ENCODE assay signal across 1 cellular context in genomic region chr6:122789078-122789861, GRCh38.
TF ChIP-seq lines count a peak whose summit lies in the region.

A gene with protein sequence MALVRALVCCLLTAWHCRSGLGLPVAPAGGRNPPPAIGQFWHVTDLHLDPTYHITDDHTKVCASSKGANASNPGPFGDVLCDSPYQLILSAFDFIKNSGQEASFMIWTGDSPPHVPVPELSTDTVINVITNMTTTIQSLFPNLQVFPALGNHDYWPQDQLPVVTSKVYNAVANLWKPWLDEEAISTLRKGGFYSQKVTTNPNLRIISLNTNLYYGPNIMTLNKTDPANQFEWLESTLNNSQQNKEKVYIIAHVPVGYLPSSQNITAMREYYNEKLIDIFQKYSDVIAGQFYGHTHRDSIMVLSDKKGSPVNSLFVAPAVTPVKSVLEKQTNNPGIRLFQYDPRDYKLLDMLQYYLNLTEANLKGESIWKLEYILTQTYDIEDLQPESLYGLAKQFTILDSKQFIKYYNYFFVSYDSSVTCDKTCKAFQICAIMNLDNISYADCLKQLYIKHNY (plus strand): TSS chr6:122789258. CDS start chr6:122789347, 89 bp downstream.

TF ChIP-seq in K562, 482 proteins besides CTCF, POLR2A, EP300 and RAD21 (continued from another document):
- TF ChIP-seq CUX1 (CRISPR knock-in tag; IDR thresholded peaks at IDR 0.05): no peak
- no peak for TF ChIP-seq GATAD2B (IDR thresholded peaks at IDR 0.05; ENCODE audit: borderline replicate concordance)
- 0 out of 2 replicates have a peak, but pooled peaks have one; percentile 28 for TF ChIP-seq PHB (CRISPR knock-in tag; IDR thresholded peaks at IDR 0.05)
- TF ChIP-seq ARID1B (IDR thresholded peaks at IDR 0.05): no peak
- TF ChIP-seq MCM7 (IDR thresholded peaks at IDR 0.05): no peak
- TF ChIP-seq TRIM28 (IDR thresholded peaks at IDR 0.05): no peak
- TF ChIP-seq DLX4 (CRISPR knock-in tag; IDR thresholded peaks at IDR 0.05): no peak
- 0 out of 2 replicates have a peak, but pooled peaks have one; percentile 29 for TF ChIP-seq SUPT5H (IDR thresholded peaks at IDR 0.05)
- TF ChIP-seq, protein P1, sequence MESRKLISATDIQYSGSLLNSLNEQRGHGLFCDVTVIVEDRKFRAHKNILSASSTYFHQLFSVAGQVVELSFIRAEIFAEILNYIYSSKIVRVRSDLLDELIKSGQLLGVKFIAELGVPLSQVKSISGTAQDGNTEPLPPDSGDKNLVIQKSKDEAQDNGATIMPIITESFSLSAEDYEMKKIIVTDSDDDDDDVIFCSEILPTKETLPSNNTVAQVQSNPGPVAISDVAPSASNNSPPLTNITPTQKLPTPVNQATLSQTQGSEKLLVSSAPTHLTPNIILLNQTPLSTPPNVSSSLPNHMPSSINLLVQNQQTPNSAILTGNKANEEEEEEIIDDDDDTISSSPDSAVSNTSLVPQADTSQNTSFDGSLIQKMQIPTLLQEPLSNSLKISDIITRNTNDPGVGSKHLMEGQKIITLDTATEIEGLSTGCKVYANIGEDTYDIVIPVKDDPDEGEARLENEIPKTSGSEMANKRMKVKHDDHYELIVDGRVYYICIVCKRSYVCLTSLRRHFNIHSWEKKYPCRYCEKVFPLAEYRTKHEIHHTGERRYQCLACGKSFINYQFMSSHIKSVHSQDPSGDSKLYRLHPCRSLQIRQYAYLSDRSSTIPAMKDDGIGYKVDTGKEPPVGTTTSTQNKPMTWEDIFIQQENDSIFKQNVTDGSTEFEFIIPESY (CRISPR knock-in tag; IDR thresholded peaks at IDR 0.05): no peak
- no peak for TF ChIP-seq KHSRP (IDR thresholded peaks at IDR 0.05)
- peak; percentile 30 to 47; a peak in 3 of 4 replicates for TF ChIP-seq MAZ (CRISPR knock-in tag; conservative IDR thresholded peaks at IDR 0.05 in 1 of 2, IDR thresholded peaks at IDR 0.05 in 1 of 2)
- peak; percentile 86 to 89 for TF ChIP-seq NRF1 (conservative IDR thresholded peaks at IDR 0.05 in 1 of 2, IDR thresholded peaks at IDR 0.05 in 1 of 2)
- peak; percentile 73 for TF ChIP-seq RBFOX2 (IDR thresholded peaks at IDR 0.05; ENCODE audit: low read depth, low read length)
- no peak for TF ChIP-seq TCF7L2 (IDR thresholded peaks at IDR 0.05; ENCODE audit: low read depth, low read length)
- TF ChIP-seq, protein P2, sequence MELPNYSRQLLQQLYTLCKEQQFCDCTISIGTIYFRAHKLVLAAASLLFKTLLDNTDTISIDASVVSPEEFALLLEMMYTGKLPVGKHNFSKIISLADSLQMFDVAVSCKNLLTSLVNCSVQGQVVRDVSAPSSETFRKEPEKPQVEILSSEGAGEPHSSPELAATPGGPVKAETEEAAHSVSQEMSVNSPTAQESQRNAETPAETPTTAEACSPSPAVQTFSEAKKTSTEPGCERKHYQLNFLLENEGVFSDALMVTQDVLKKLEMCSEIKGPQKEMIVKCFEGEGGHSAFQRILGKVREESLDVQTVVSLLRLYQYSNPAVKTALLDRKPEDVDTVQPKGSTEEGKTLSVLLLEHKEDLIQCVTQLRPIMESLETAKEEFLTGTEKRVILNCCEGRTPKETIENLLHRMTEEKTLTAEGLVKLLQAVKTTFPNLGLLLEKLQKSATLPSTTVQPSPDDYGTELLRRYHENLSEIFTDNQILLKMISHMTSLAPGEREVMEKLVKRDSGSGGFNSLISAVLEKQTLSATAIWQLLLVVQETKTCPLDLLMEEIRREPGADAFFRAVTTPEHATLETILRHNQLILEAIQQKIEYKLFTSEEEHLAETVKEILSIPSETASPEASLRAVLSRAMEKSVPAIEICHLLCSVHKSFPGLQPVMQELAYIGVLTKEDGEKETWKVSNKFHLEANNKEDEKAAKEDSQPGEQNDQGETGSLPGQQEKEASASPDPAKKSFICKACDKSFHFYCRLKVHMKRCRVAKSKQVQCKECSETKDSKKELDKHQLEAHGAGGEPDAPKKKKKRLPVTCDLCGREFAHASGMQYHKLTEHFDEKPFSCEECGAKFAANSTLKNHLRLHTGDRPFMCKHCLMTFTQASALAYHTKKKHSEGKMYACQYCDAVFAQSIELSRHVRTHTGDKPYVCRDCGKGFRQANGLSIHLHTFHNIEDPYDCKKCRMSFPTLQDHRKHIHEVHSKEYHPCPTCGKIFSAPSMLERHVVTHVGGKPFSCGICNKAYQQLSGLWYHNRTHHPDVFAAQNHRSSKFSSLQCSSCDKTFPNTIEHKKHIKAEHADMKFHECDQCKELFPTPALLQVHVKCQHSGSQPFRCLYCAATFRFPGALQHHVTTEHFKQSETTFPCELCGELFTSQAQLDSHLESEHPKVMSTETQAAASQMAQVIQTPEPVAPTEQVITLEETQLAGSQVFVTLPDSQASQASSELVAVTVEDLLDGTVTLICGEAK (IDR thresholded peaks at IDR 0.05): peak; percentile 63; the same call in 1 of the 2 replicates
- TF ChIP-seq, protein P2 (CRISPR knock-in tag; IDR thresholded peaks at IDR 0.05): no peak
- TF ChIP-seq HDAC1 (IDR thresholded peaks at IDR 0.05): no peak
TF ChIP-seq in K562: peak in this region for 41.
